ENCODE assay signal across 8 cellular contexts in the genomic region with DNA sequence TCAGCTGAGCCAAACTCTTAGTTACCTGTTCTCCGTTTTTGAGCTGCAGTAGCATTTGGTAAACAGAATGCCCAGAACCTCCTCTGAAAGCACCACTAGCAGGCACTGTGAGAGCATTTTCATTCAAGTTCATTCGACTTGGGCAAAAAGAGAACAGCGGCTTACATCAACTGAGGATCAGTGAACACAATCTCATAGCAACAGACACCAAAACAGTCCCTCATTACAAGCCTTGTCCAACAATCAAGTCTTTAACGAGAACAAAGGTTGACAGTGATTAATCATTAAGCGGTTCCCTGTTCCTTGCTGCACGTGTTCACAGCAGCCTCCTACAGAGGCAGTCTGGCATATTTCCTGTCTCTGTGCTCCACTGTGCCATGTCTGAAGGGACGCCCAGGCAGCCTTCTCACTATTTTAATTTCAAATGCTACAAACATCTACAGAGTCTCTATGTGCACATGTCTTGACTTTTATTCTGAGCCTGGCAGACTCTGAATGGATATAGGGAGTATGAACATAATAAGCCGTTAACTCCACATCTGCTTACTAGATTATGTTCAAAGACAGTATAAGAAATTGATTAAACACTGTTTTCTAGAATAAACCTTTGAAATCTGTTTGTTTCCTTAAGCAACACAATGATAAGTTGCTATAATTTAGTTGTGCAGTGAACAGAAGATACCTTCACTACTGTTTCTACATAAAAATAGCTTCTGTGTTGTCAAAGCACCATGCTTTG.
A peak's percentile ranks its signal among the peaks of the same experiment; 100 is the strongest.
DNase-seq lines count a peak whose midpoint lies in the region; ATAC-seq, FAIRE-seq and TF ChIP-seq lines count a peak whose summit lies in the region.

No MANE protein-coding gene starts in this region.

- H3K27ac Mint-ChIP-seq in osteocyte (ENCODE audit: unreplicated experiment): peak overlapping the region; percentile 84

- no peak overlapping the region for H3K4me3 Mint-ChIP-seq in osteocyte (ENCODE audit: unreplicated experiment)

- ATAC-seq in GM18868 (IDR thresholded peaks at IDR 0.05; ENCODE audit: unreplicated experiment): peak; percentile 86
- ATAC-seq in HG03095 (IDR thresholded peaks at IDR 0.05; ENCODE audit: unreplicated experiment): peak; percentile 83

- no peaks in the 10 kb centered on the region for H3K36me3 Mint-ChIP-seq in osteocyte (ENCODE audit: unreplicated experiment)

- H3K9ac ChIP-seq in NT2/D1 (ENCODE audit: insufficient read length, low read depth): no peak overlapping the region

- no peaks in the 10 kb centered on the region for H3K27me3 Mint-ChIP-seq in osteocyte (ENCODE audit: unreplicated experiment)

- no peaks in the 10 kb centered on the region for H3K27me3 ChIP-seq in NT2/D1 (ENCODE audit: insufficient read depth, insufficient read length)

- no peaks in the 10 kb centered on the region for H3K9me3 ChIP-seq in NT2/D1 (ENCODE audit: insufficient read depth, low read length)

- FAIRE-seq in frontal cortex (lab: Jason Lieb, UNC): peak; percentile 90

- DNase-seq in Ammon's horn (ENCODE audit: low spot score): peak; percentile 95
- DNase-seq in NT2/D1 (ENCODE audit: low read depth, low spot score): peak; percentile 9
- peak; percentile 38 for DNase-seq in activated effector memory CD4-positive, alpha-beta T cell treated with Interleukin-2 at 50 U/mL for 16 hours
- peak; percentile 55 to 60 for DNase-seq in frontal cortex (ENCODE audit: low spot score in 2 of 2)
- DNase-seq in osteocyte (ENCODE audit: extremely low spot score, unreplicated experiment): no peak
- DNase-seq in NCI-H128 (lab: John Stamatoyannopoulos, UW; ENCODE audit: unreplicated experiment): no peak

- peaks cover 39% of the 10 kb centered on the region for H3K4me1 Mint-ChIP-seq in osteocyte (ENCODE audit: unreplicated experiment)

- H3K36me3 ChIP-seq in NT2/D1 (ENCODE audit: insufficient read depth, insufficient read length, low read length): no peaks in the 10 kb centered on the region

- TF ChIP-seq CTCF in osteocyte (IDR thresholded peaks at IDR 0.05): peak; percentile 72

- no peaks in the 10 kb centered on the region for H3K9me3 Mint-ChIP-seq in osteocyte (ENCODE audit: unreplicated experiment)

- H3K4me3 ChIP-seq in NT2/D1 (ENCODE audit: insufficient read length, low read depth): no peak overlapping the region

- no peaks in the 10 kb centered on the region for H3K4me1 ChIP-seq in NT2/D1 (ENCODE audit: insufficient read depth, insufficient read length)

Comparison
In these comparisons a context has a peak if more than half of its experiments do, and no peak if none do; other contexts are left out.
1. DNase-seq: peak in Ammon's horn (single experiment), NT2/D1 (single experiment), activated effector memory CD4-positive, alpha-beta T cell treated with Interleukin-2 at 50 U/mL for 16 hours (single experiment) and frontal cortex (2 of 2); none in osteocyte (single experiment) and NCI-H128 (single experiment).